ENCODE assay signal across 8 cellular contexts in genomic region chr20:51594999-51595532, GRCh38. TPM values are rescaled to one million over a fixed set of nuclear protein-coding genes. Genes with fewer than 3 reads are reported as not detected.
DNase-seq lines count a peak whose midpoint lies in the region; ATAC-seq, FAIRE-seq and TF ChIP-seq lines count a peak whose summit lies in the region.

No MANE protein-coding gene starts in this region.

- DNase-seq in D721Med (ENCODE audit: insufficient read length, low spot score), result peak; percentile 43
- peak; percentile 89 for DNase-seq in IMR-90
- DNase-seq in OCI-M1 (lab: John Stamatoyannopoulos, UW), result peak; percentile 93
- DNase-seq in activated CD8-positive, alpha-beta memory T cell treated with anti-CD3 and anti-CD28 coated beads, Interleukin-2, amount 50 U/mL, for 4 hours, result peak; percentile 76
- peak; percentile 18 for DNase-seq in epithelial cell of prostate (ENCODE audit: low read depth, low spot score)
- DNase-seq in naive B cell, result peak; percentile 70
- DNase-seq in stimulated activated CD8-positive, alpha-beta memory T cell treated with anti-CD3 and anti-CD28 coated beads, Interleukin-7, amount 100 ng/mL, for 48 hours (ENCODE audit: extremely low read depth in 1 of 2, low read depth in 1 of 2), result peak; percentile 61 to 77

- no peak overlapping the region; a peak in 1 of 4 replicates for H4K8ac ChIP-seq in IMR-90 (ENCODE audit: low read depth in 2 of 2, low read length in 2 of 2)

- H3K79me1 ChIP-seq in IMR-90 (ENCODE audit: low read depth in 1 of 2, low read length in 2 of 2), result no peaks in the 10 kb centered on the region

- POLR2A ChIA-PET in IMR-90 (lab: Charles Lee; ENCODE audit: unreplicated experiment), result interaction anchor here (0.6 to 0.7 kb wide), 2 partner anchors 132 to 632 kb away, joined by 9 to 12 read pairs; no protein-coding TSS in a partner anchor

- CTCF ChIA-PET in IMR-90 (lab: Yijun Ruan, JAX), result interaction anchor here (0.5 to 2.5 kb wide), 24 partner anchors 8 to 804 kb away, joined by 3 to 18 read pairs (median 4); no protein-coding TSS in a partner anchor

- peaks cover 21 to 36% (median 27%) of the 10 kb centered on the region in 3 donors for H3K27me3 Mint-ChIP-seq in naive B cell

- H4K20me1 ChIP-seq in IMR-90 (ENCODE audit: insufficient read depth, low read length), result no peaks in the 10 kb centered on the region

- no peak overlapping the region for H2BK120ac ChIP-seq in IMR-90 (ENCODE audit: low read depth, low read length)

- intact Hi-C loops in IMR-90 (cut with micrococcal nuclease), result loop anchor here (1.0 to 2.0 kb wide), 5 partner anchors 32 to 608 kb away; no protein-coding TSS in a partner anchor

- peaks cover 7 to 25% (median 13%) of the 10 kb centered on the region in 3 donors for H3K4me1 Mint-ChIP-seq in naive B cell

- 3% methylated on average over 5 of the region's 14 CpGs; no CpG with 5 or more reads in 1 of the 2 experiments for WGBS in IMR-90 (ENCODE audit: extremely low coverage in 2 of 2, insufficient read length in 1 of 2), 2 experiments

- no peak overlapping the region for H3K4ac ChIP-seq in IMR-90 (ENCODE audit: low read depth, low read length)

- H3K4me1 ChIP-seq in IMR-90 (ENCODE audit: control insufficient read depth, insufficient read depth, low read length), result no peaks in the 10 kb centered on the region

- H4K5ac ChIP-seq in IMR-90 (ENCODE audit: low read depth, low read length), result no peak overlapping the region

- peak; percentile 90 for ATAC-seq in GM21528 (IDR thresholded peaks at IDR 0.05; ENCODE audit: low FRiP score, unreplicated experiment)
- peak; percentile 100 for ATAC-seq in IMR-90 (ENCODE audit: low read depth)
- peak; percentile 90 to 95 for ATAC-seq in naive B cell (ENCODE audit: low read depth in 2 of 2)

- no peak overlapping the region for H3K18ac ChIP-seq in IMR-90 (ENCODE audit: low read depth, low read length)

- H3K27ac ChIP-seq in IMR-90 (ENCODE audit: insufficient read depth, low read length) (no peak overlapping the region), epithelial cell of prostate (no peak overlapping the region)

- H2BK5ac ChIP-seq in IMR-90 (ENCODE audit: low read depth, low read length, poor library complexity, severe bottlenecking), result no peak overlapping the region

- no peak overlapping the region for H3K23ac ChIP-seq in IMR-90 (ENCODE audit: low read depth, low read length)

- BruUV-seq in IMR-90 (replicated peaks; lab: Mats Ljungman, UMichigan), result no TSS peak

- in situ Hi-C loops in IMR-90 (cut with MboI; ENCODE audit: low sequenced_read_pairs), result loop anchor here (5.0 to 10.0 kb wide), 2 partner anchors 223 to 610 kb away; no protein-coding TSS in a partner anchor

- no peak overlapping the region for H4K91ac ChIP-seq in IMR-90 (ENCODE audit: insufficient read depth, low read depth, low read length)

- TF ChIP-seq POLR2A in IMR-90 (IDR thresholded peaks at IDR 0.05; ENCODE audit: low read depth, low read length), result peak; percentile 36; the same call in 1 of the 2 replicates

- no peak overlapping the region for H2BK15ac ChIP-seq in IMR-90 (ENCODE audit: low read depth, low read length)

- no peaks in the 10 kb centered on the region for H3K27me3 ChIP-seq in IMR-90 (ENCODE audit: control insufficient read depth, insufficient read depth, low read length)

- H3K14ac ChIP-seq in IMR-90 (replicated peaks; ENCODE audit: low read depth, low read length), result peak overlapping the region; percentile 1; the same call in 1 of the 2 replicates

- H3K27ac Mint-ChIP-seq in naive B cell, result peak overlapping the region in 3 of 6 donors; percentile 63 to 88 (median 81)

- H2AK5ac ChIP-seq in IMR-90 (ENCODE audit: low read depth, low read length), result peak overlapping the region; percentile 9; the same call in 1 of the 2 replicates

- no peak overlapping the region for H3K4me3 ChIP-seq in IMR-90 (ENCODE audit: insufficient read depth, low read depth, low read length)

- peak overlapping the region; percentile 61 for H2AFZ ChIP-seq in IMR-90 (replicated peaks; ENCODE audit: low read length, poor library complexity)

- H3K36me3 ChIP-seq in IMR-90 (ENCODE audit: control insufficient read depth, insufficient read depth, low read length), result peaks cover 11% of the 10 kb centered on the region

- no peak overlapping the region for H3K4me2 ChIP-seq in IMR-90 (ENCODE audit: low read depth, low read length)

- no peak overlapping the region for H2AK9ac ChIP-seq in IMR-90 (replicated peaks; ENCODE audit: low read depth, low read length, poor library complexity)

- H3K4me3 Mint-ChIP-seq in naive B cell, result peak overlapping the region in 7 of 8 donors; percentile 29 to 76 (median 62)

- no peak overlapping the region for H2BK20ac ChIP-seq in IMR-90 (ENCODE audit: low read depth, low read length)

- no peak for FAIRE-seq in D721Med (lab: Jason Lieb, UNC)

- peaks cover 0 to 2% (median 0%) of the 10 kb centered on the region in 7 donors for H3K9me3 Mint-ChIP-seq in naive B cell

- peaks cover 0 to 8% of the 10 kb centered on the region in 2 donors for H3K36me3 Mint-ChIP-seq in naive B cell

- no peak overlapping the region for H3K9ac ChIP-seq in IMR-90 (ENCODE audit: low read depth, low read length)

- no peaks in the 10 kb centered on the region for H3K9me3 ChIP-seq in IMR-90 (ENCODE audit: control insufficient read depth, insufficient read depth, low read length)

- peak; percentile 98 for TF ChIP-seq RAD21 in IMR-90 (IDR thresholded peaks at IDR 0.05; ENCODE audit: low read length)

- dilution Hi-C loops in IMR-90 (cut with HindIII; ENCODE audit: low sequenced_read_pairs, unreplicated experiment), result loop anchor here (25.0 kb wide), 1 partner anchor 183 kb away; no protein-coding TSS in a partner anchor

- H3K9me1 ChIP-seq in IMR-90 (ENCODE audit: insufficient read depth, low read length), result no peaks in the 10 kb centered on the region

- TF ChIP-seq CTCF in D721Med (IDR thresholded peaks at IDR 0.05; ENCODE audit: insufficient read depth, missing control alignments), result peak; percentile 78
- TF ChIP-seq CTCF in IMR-90 (conservative IDR thresholded peaks at IDR 0.05; ENCODE audit: low read depth, low read length), result peak; percentile 95

- no peak overlapping the region for H3K56ac ChIP-seq in IMR-90 (ENCODE audit: extremely low read depth, insufficient read depth, low read length)

TF ChIP-seq in IMR-90, 13 proteins besides CTCF, POLR2A, EP300 and RAD21:
- TF ChIP-seq MAFK (IDR thresholded peaks at IDR 0.05; ENCODE audit: low read depth, low read length) (no peak), CHD1 (IDR thresholded peaks at IDR 0.05; ENCODE audit: low read depth, low read length) (no peak; the same call in 1 of the 2 replicates), MAZ (IDR thresholded peaks at IDR 0.05; ENCODE audit: borderline replicate concordance, low read depth, low read length) (no peak), USF2 (IDR thresholded peaks at IDR 0.05; ENCODE audit: low read depth, low read length) (peak; percentile 94), SMC3 (IDR thresholded peaks at IDR 0.05; ENCODE audit: low read depth, low read length) (peak; percentile 97), BHLHE40 (IDR thresholded peaks at IDR 0.05; ENCODE audit: low read depth, low read length) (peak; percentile 83), RCOR1 (IDR thresholded peaks at IDR 0.05; ENCODE audit: insufficient replicate concordance, low read length) (no peak), RFX5 (IDR thresholded peaks at IDR 0.05; ENCODE audit: low read depth, low read length) (no peak), NFE2L2 (IDR thresholded peaks at IDR 0.05; ENCODE audit: low read depth, low read length) (no peak), ELK1 (IDR thresholded peaks at IDR 0.05; ENCODE audit: borderline replicate concordance, low read depth, low read length) (no peak), FOS (IDR thresholded peaks at IDR 0.05; ENCODE audit: low read depth, low read length) (no peak), MXI1 (IDR thresholded peaks at IDR 0.05; ENCODE audit: borderline replicate concordance, low read depth, low read length) (peak; percentile 68; the same call in 1 of the 2 replicates), CEBPB (IDR thresholded peaks at IDR 0.05; ENCODE audit: low read depth, low read length) (no peak)

RNA-seq across cellular contexts. Expression of gene NFATC2, which starts 52.5 kb away (rescaled TPM):
- 0.18 and 0.28 TPM in 2 replicates for total RNA-seq in IMR-90 (2012; rRNA removed)
- polyA plus RNA-seq in IMR-90 (2012; rRNA removed) (0.38 and 0.44 TPM in 2 replicates), naive B cell (ENCODE audit: low read depth in 6 of 6) (10 to 100 TPM in 4 of 6 donors, 1 to 10 TPM in 2; 4.6 to 22.9 (median 14.6) TPM)
- polyA plus RNA-seq in IMR-90 (2012; cell fraction: cytosol; rRNA removed), result 0.16 and 0.22 TPM in 2 replicates
- polyA plus RNA-seq in IMR-90 (2012; cell fraction: nucleus; rRNA removed; ENCODE audit: low replicate concordance), result 0.70 and 0.74 TPM in 2 replicates

Comparison
In these comparisons a context has a peak if more than half of its experiments do, and no peak if none do; other contexts are left out.
1. DNase-seq: peak in every context shown above with its lines; median percentile 93 in OCI-M1; 89 in IMR-90; 76 in activated CD8-positive, alpha-beta memory T cell treated with anti-CD3 and anti-CD28 coated beads, Interleukin-2, amount 50 U/mL, for 4 hours; 70 in naive B cell; 69 in stimulated activated CD8-positive, alpha-beta memory T cell treated with anti-CD3 and anti-CD28 coated beads, Interleukin-7, amount 100 ng/mL, for 48 hours; 43 in D721Med; 18 in epithelial cell of prostate.